Comparison of ENCODE assay signal across 8 cellular contexts in the genomic region with DNA sequence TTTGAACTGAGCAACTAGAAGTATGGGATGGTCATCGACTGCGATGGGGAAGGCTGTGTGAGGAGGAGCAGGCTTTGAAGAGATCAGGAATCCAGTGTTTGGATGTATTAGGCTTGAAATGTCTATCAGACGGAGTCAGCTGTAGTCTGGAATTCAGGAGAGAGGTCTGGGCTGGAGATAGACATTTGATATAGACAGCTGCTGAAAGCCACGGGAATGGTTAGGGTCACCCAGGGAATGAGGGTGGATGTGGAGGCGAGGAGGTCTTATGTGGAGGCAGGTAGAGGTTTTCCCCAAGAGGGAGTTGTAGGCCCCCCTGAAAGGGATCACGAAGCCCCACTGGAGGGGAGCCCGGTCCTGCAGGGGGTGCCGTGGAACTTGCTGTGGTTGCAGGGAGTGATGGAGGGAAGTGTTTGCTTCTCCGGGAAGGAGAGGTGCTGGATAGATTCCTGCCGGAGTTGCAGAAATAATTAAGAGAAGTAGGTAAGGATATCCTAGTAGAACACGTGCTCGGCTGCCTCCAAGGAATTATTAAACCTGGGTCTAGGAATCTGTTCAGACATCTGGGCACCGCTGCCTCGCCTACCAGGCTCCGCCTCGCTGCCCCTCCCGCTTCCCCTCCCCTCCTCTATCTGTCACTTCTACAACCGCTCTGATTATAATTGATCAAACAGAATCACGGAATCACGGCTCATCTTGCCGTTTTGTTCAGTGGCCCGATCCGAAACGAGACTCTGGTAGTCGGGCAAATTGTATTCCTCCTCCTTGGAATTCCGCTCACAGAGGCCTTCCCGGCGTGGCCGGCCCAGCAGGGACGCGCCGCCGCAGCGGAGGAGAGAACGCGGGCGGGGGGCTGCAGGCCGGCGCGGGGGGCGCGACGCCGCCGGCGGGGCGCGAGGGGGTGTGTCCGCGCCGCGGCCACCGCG. TPM values are rescaled to one million over a fixed set of nuclear protein-coding genes. Genes with fewer than 3 reads are reported as not detected.
DNase-seq lines count a peak whose midpoint lies in the region; ATAC-seq and TF ChIP-seq lines count a peak whose summit lies in the region.

No MANE protein-coding gene starts in this region.

- ATAC-seq in heart left ventricle (peak in 1 of 4 donors; percentile 1), Right ventricle myocardium inferior (no peak), left lobe of liver (no peak)

- no peak for TF ChIP-seq POLR2A in heart left ventricle (IDR thresholded peaks at IDR 0.05)

- H3K4me3 ChIP-seq in heart left ventricle, result peak overlapping the region in 11 of 12 donors; percentile 34 to 92 (median 49)
- H3K4me3 ChIP-seq in astrocyte of the cerebellum (ENCODE audit: low read depth, low read length), result peak overlapping the region; percentile 46
- H3K4me3 ChIP-seq in muscle layer of colon (ENCODE audit: low read depth in 1 of 2, low read length in 2 of 2), result peak overlapping the region; percentile 40 to 78

- H3K27ac ChIP-seq in heart left ventricle (peak overlapping the region in 7 of 12 donors; percentile 49 to 92 (median 57)), muscle layer of colon (ENCODE audit: low read depth, low read length) (peak overlapping the region; percentile 4)

- H3K4me1 ChIP-seq in heart left ventricle (peaks cover 0 to 50% (median 19%) of the 10 kb centered on the region in 12 donors), muscle layer of colon (ENCODE audit: insufficient read depth, low read length) (peaks cover 12% of the 10 kb centered on the region)

- H3K27me3 ChIP-seq in heart left ventricle (peaks cover 0 to 51% (median 0%) of the 10 kb centered on the region in 9 donors), muscle layer of colon (ENCODE audit: control insufficient read depth in 1 of 2, insufficient read depth in 2 of 2, low read length in 2 of 2) (no peaks in the 10 kb centered on the region)

- DNase-seq in heart left ventricle, result no peak
- no peak for DNase-seq in Right ventricle myocardium inferior (ENCODE audit: missing footprints)
- DNase-seq in astrocyte of the cerebellum (ENCODE audit: low read depth), result no peak
- no peak for DNase-seq in HCEC 1CT
- no peak for DNase-seq in left lobe of liver (ENCODE audit: low spot score)
- no peak for DNase-seq in NCI-H1436 treated with DMSO at 0.1 percent for 48 hours (lab: John Stamatoyannopoulos, UW)
- DNase-seq in dermis blood vessel endothelial cell, result no peak

- intact Hi-C loops in heart left ventricle (cut with DNase I) (loop anchor here in 7 of 10 donors (5.0 to 10.0 kb wide), 11 partner anchors 110 to 733 kb away; no protein-coding TSS in a partner anchor), Right ventricle myocardium inferior (cut with DNase I) (loop anchor here (1.0 to 5.0 kb wide), 2 partner anchors 80 to 222 kb away; no protein-coding TSS in a partner anchor)

- H3K36me3 ChIP-seq in heart left ventricle (peaks cover 0 to 31% (median 0%) of the 10 kb centered on the region in 9 donors), muscle layer of colon (ENCODE audit: insufficient read depth, low read length) (no peaks in the 10 kb centered on the region)

- 6 to 14% (median 9%) methylated on average over 25 to 54 of the region's 54 CpGs for WGBS in heart left ventricle, 4 donors

- TF ChIP-seq CTCF in heart left ventricle (IDR thresholded peaks at IDR 0.05), result peak in 5 of 12 donors; percentile 8 to 20 (median 12)
- no peak for TF ChIP-seq CTCF in astrocyte of the cerebellum (IDR thresholded peaks at IDR 0.05; ENCODE audit: low read depth, low read length, missing control alignments)

- peak overlapping the region; percentile 17 for H3K9ac ChIP-seq in muscle layer of colon (ENCODE audit: low read length)

- no peaks in the 10 kb centered on the region for H3K9me3 ChIP-seq in heart left ventricle
- H3K9me3 ChIP-seq in muscle layer of colon (ENCODE audit: low read length), result no peaks in the 10 kb centered on the region

- in situ Hi-C loops in astrocyte of the cerebellum (cut with HindIII; ENCODE audit: low sequenced_read_pairs), result no loop called here

RNA-seq across cellular contexts. Expression of gene CACNA1C, which starts 0.8 kb away (rescaled TPM):
- total RNA-seq in heart left ventricle (100 to 1,000 TPM in 8 of 9 donors, 10 to 100 TPM in 1; 77.6 to 196 (median 165) TPM), Right ventricle myocardium inferior (171 TPM), left lobe of liver (0.83 TPM), dermis blood vessel endothelial cell (0.14 and 1.5 TPM in 2 replicates)
- polyA plus RNA-seq in heart left ventricle, result 10 to 100 TPM; 41.9 to 68.2 TPM

RNA-seq across cellular contexts. Expression of gene DCP1B, which starts 47.7 kb away (rescaled TPM):
- 1 to 10 TPM; 1.4 to 5.4 (median 2.4) TPM for total RNA-seq in heart left ventricle
- polyA plus RNA-seq in heart left ventricle, result 1 to 10 TPM; 1.3 to 5.7 TPM
- 2.4 TPM for total RNA-seq in Right ventricle myocardium inferior
- 3.9 TPM for total RNA-seq in left lobe of liver
- 5.4 and 7.0 TPM in 2 replicates for total RNA-seq in dermis blood vessel endothelial cell

Comparison
In these comparisons a context has a peak if more than half of its experiments do, and no peak if none do; other contexts are left out.
1. RNA of gene CACNA1C, which starts 0.8 kb away (total RNA-seq): 171 TPM in Right ventricle myocardium inferior (single experiment) and 77.6 to 196 TPM in heart left ventricle; 0.14 to 1.5 TPM in dermis blood vessel endothelial cell and 0.83 TPM in left lobe of liver (single experiment); every median in the first group is over 10 times any median in the second.
2. Peak in every context shown above with its lines, with median percentiles within 50 percentile points of each other: H3K4me3 ChIP-seq.